In the genomic region with DNA sequence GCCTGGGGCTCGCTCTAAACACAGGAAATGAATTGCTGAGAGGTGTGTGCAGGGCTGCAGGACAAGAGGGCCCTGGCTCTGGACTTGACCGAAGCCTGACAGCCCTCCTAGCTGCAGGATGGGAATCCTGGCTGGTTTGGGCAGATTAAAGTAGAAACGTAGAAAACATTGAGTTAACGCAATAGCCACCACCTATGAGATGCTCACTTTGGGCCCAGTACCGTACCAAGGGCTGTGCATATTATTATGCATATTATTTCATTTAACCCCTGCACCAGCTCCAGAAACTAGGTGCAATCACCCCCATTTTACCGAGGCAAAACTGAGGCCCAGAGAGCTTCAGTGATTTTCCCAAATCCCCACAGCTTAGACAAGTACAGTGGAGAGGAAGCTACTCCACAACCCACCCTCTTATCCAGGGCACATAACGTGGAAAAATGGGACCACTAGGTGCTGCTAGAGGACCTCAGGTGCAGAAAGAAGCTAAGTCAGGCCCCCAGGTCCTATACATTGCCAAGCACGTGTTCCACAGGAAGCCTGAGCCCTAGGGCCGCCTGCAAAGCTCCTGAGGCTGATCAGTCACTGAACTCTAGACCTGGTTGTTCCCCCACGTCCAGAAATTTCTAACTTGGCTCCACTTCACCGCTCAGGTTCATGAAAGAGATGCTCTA, we compare ENCODE assay signal across 1 cellular context.
TF ChIP-seq lines count a peak whose summit lies in the region.

No MANE protein-coding gene starts in this region.

TF ChIP-seq in WTC11, 78 proteins besides CTCF, POLR2A, EP300 and RAD21 (continued from another document):
- TF ChIP-seq, protein P1, sequence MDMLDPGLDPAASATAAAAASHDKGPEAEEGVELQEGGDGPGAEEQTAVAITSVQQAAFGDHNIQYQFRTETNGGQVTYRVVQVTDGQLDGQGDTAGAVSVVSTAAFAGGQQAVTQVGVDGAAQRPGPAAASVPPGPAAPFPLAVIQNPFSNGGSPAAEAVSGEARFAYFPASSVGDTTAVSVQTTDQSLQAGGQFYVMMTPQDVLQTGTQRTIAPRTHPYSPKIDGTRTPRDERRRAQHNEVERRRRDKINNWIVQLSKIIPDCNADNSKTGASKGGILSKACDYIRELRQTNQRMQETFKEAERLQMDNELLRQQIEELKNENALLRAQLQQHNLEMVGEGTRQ (CRISPR knock-in tag; IDR thresholded peaks at IDR 0.05) = peak; percentile 51
